ENCODE assay signal across 12 cellular contexts in the genomic region with DNA sequence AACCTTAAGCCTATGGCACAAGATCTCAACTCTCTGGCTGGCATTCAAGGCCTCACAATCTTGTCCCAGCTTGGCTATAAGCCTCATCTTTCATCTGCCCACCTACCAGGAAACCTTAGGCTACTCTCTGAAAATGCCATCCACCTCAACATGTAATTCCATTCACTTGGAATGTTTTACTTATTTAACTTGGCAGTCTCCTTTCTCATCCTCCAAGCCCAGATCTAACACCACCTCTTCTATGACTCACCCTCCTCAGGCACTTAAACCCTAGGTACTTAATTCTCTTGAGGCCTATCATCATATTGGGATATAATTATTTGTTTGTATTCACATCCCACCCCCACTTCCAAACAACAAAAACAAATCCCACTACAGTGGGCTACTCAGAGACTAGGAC.
"Had no signal": no experiment of that assay in that cellular context is flagged by ENCODE, and none has a peak within 500 bp of the region (broad histone marks: within the 10 kb centered on the region; RNA-seq: fewer than 3 reads in every experiment).

No MANE protein-coding gene starts in this region.

- ATAC-seq: activated CD8-positive, alpha-beta memory T cell treated with anti-CD3 and anti-CD28 coated beads, Interleukin-2, amount 10 ng/mL, durations not matched to agents 7 days and 5 days had no signal

- DNase-seq: activated CD4-positive, alpha-beta T cell treated with anti-CD3 and anti-CD28 coated beads, Interleukin-2, amount 50 U/mL, for 4 hours; activated CD4-positive, CD25-positive, alpha-beta regulatory T cell; activated CD8-positive, alpha-beta memory T cell treated with anti-CD3 and anti-CD28 coated beads, Interleukin-2, amount 10 ng/mL, durations not matched to agents 7 days and 5 days; activated effector memory CD4-positive, alpha-beta T cell treated with anti-CD3 and anti-CD28 coated beads, Interleukin-2, amount 50 U/mL, for 16 hours; activated T-cell treated with anti-CD3 and anti-CD28 coated beads, Interleukin-2, amount 50 U/mL, for 24 hours; aorta; head of caudate nucleus; midbrain; T-helper 2 cell had no signal

- H3K4me3 ChIP-seq: skin epidermis had no signal

- FAIRE-seq: islet of Langerhans, urothelium cell line had no signal
